11 cellular contexts compared by ENCODE assay signal in the genomic region with DNA sequence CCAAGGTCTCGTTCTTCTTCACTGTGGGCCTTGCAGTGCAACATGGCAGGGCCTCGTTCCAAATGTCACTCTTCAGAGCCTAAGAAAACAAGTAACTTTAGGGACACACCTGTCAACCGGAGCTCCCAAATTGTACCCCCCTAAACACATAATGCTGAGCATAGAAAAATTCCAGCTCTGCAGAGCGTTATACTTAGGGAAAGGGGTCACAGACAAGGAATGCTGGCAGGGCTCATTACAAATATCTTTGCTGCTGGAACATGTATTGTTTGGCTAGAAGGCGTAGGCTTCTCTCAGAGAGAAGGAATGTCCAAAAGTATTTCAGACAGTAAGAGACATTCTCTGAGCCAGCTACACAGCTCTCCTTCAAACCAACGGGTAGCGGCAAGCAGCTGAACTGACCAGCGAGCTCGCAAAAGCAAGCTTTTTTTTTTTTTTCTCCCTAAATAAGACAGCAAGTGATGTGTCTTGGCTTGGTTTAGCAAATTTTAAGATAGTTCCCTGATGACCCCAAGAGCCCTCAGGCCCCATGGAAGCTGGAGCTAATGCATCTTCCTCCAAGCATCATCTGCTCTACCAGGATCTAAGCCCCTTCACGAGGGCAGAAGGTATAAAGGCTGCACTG. TPM values are rescaled to one million over a fixed set of nuclear protein-coding genes. Genes with fewer than 3 reads are reported as not detected.
DNase-seq lines count a peak whose midpoint lies in the region; ATAC-seq, FAIRE-seq and TF ChIP-seq lines count a peak whose summit lies in the region.
"Had no signal": no experiment of that assay in that cellular context is flagged by ENCODE, and none has a peak within 500 bp of the region (broad histone marks: within the 10 kb centered on the region; RNA-seq: fewer than 3 reads in every experiment).

No MANE protein-coding gene starts in this region.

- in situ Hi-C loops in SK-MEL-5 (cut with HindIII; ENCODE audit: low pct_unique_long_range_greater_than_20kb, low sequenced_read_pairs): no loop called here

- intact Hi-C loops in pancreas (cut with DNase I): no loop called here

- H3K4me1 ChIP-seq in pancreas: peaks cover 0 to 11% (median 0%) of the 10 kb centered on the region in 3 donors

- peaks cover 0 to 5% (median 0%) of the 10 kb centered on the region in 3 donors for H3K36me3 ChIP-seq in pancreas

- TF ChIP-seq CTCF in AG09319 (IDR thresholded peaks at IDR 0.05; ENCODE audit: low read depth, low read length): no peak
- TF ChIP-seq CTCF in pancreas (IDR thresholded peaks at IDR 0.05): no peak

- ATAC-seq in pancreas: peak; percentile 62 to 75 (median 66)
- no peak for ATAC-seq in GM18868 (IDR thresholded peaks at IDR 0.05; ENCODE audit: unreplicated experiment)

- FAIRE-seq in pancreas (lab: Jason Lieb, UNC): no peak

- H3K9me3 ChIP-seq in pancreas: no peaks in the 10 kb centered on the region

- H3K27ac ChIP-seq in pancreas: peak overlapping the region in 3 of 4 donors; percentile 8 to 48 (median 48)

- H3K4me3 ChIP-seq in pancreas: no peak overlapping the region

- 68 to 69% methylated on average over 10 of the region's 10 CpGs for WGBS in pancreas, 2 donors

- no peaks in the 10 kb centered on the region for H3K27me3 ChIP-seq in pancreas

- peak; percentile 80 for DNase-seq in AG09319 (ENCODE audit: extremely low read depth, low read depth)
- DNase-seq in SK-MEL-5 (ENCODE audit: low read depth, low spot score): peak; percentile 66
- DNase-seq in fibroblast of peridontal ligament (ENCODE audit: extremely low read depth): peak; percentile 96
- no peak for DNase-seq in pancreas
- no peak for DNase-seq in H4 (ENCODE audit: low spot score)
- DNase-seq in NCI-H2029 treated with DMSO at 0.1 percent for 48 hours (lab: John Stamatoyannopoulos, UW): no peak
- DNase-seq in COR-L47 (lab: John Stamatoyannopoulos, UW): no peak
- DNase-seq: activated effector memory CD4-positive, alpha-beta T cell treated with Interleukin-2 at 50 U/mL for 16 hours; DMS153 had no signal

RNA-seq across cellular contexts. Expression of gene SSH1, which starts 24.5 kb away (rescaled TPM):
- total RNA-seq in SK-MEL-5 (2014; rRNA removed; shearing (Covaris generic)): 51.8 and 52.6 TPM in 2 replicates
- polyA plus RNA-seq in SK-MEL-5 (2015; cell fraction: cytosol; rRNA removed): 128 and 165 TPM in 2 replicates
- 131 and 150 TPM in 2 replicates for polyA plus RNA-seq in SK-MEL-5 (2015; cell fraction: nucleus; rRNA removed)
- total RNA-seq in pancreas: 10 to 100 TPM in 2 of 6 donors, 1 to 10 TPM in 4; 8.2 to 22.1 (median 9.7) TPM
- polyA plus RNA-seq in pancreas: 1 to 10 TPM; 3.7 to 4.6 TPM
- 6.8 and 7.9 TPM in 2 replicates for total RNA-seq in H4 (2014; rRNA removed; shearing (Covaris generic))

RNA-seq across cellular contexts. Expression of gene DAO, which starts 47.0 kb away (rescaled TPM):
- not detected in 2 replicates for total RNA-seq in SK-MEL-5 (2014; rRNA removed; shearing (Covaris generic))
- not detected in 2 replicates for polyA plus RNA-seq in SK-MEL-5 (2015; cell fraction: cytosol; rRNA removed)
- polyA plus RNA-seq in SK-MEL-5 (2015; cell fraction: nucleus; rRNA removed): not detected in 2 replicates
- total RNA-seq in pancreas: not detected
- not detected for polyA plus RNA-seq in pancreas
- not detected in 2 replicates for total RNA-seq in H4 (2014; rRNA removed; shearing (Covaris generic))
- total RNA-seq: NCI-H460 had no signal

Comparison
In these comparisons a context has a peak if more than half of its experiments do, and no peak if none do; other contexts are left out.
1. DNase-seq: peak in AG09319 (single experiment), SK-MEL-5 (single experiment) and fibroblast of peridontal ligament (single experiment); none in pancreas (0 of 6), H4 (single experiment), NCI-H2029 treated with DMSO at 0.1 percent for 48 hours (single experiment) and COR-L47 (single experiment).